In the genomic region with DNA sequence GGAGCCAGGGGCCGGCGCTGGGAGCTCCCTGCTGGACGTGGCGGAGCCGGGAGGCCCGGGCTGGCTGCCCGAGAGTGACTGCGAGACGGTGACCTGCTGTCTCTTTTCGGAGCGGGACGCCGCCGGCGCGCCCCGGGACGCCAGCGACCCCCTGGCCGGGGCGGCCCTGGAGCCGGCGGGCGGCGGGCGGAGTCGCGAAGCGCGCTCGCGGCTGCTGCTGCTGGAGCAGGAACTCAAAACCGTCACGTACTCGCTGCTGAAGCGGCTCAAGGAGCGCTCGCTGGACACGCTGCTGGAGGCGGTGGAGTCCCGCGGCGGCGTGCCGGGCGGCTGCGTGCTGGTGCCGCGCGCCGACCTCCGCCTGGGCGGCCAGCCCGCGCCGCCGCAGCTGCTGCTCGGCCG, we compare ENCODE assay signal across 8 cellular contexts. TPM values are rescaled to one million over a fixed set of nuclear protein-coding genes. Genes with fewer than 3 reads are reported as not detected.
DNase-seq lines count a peak whose midpoint lies in the region; ATAC-seq and TF ChIP-seq lines count a peak whose summit lies in the region.

No MANE protein-coding gene starts in this region.

- peak; percentile 70 for DNase-seq in activated CD8-positive, alpha-beta memory T cell treated with anti-CD3 and anti-CD28 coated beads for 24 hours
- no peak for DNase-seq in activated CD8-positive, alpha-beta memory T cell treated with anti-CD3 and anti-CD28 coated beads, Interleukin-2, amount 50 U/mL, for 4 hours
- DNase-seq in SJSA1 (ENCODE audit: low read depth in 1 of 2, low spot score in 2 of 2), result no peak
- peak; percentile 69 for DNase-seq in sciatic nerve (ENCODE audit: low spot score)
- no peak for DNase-seq in GDM1 (lab: John Stamatoyannopoulos, UW)
- DNase-seq in NAMALWA (ENCODE audit: low spot score), result no peak

- H3K36me3 ChIP-seq in SJSA1, result peaks cover 53% of the 10 kb centered on the region
- no peaks in the 10 kb centered on the region for H3K36me3 ChIP-seq in gastroesophageal sphincter

- TF ChIP-seq EP300 in gastroesophageal sphincter (IDR thresholded peaks at IDR 0.05), result no peak

- H3K4me1 ChIP-seq in SJSA1 (replicated peaks) (peaks cover 62% of the 10 kb centered on the region), gastroesophageal sphincter (peaks cover 0 to 66% (median 19%) of the 10 kb centered on the region in 3 donors)

- H3K27me3 ChIP-seq in SJSA1 (replicated peaks) (no peaks in the 10 kb centered on the region), gastroesophageal sphincter (no peaks in the 10 kb centered on the region)

- no CpG with 5 or more reads among the region's 59 CpGs for WGBS in gastroesophageal sphincter (ENCODE audit: low coverage in 1 of 2), 2 donors

- ATAC-seq in gastroesophageal sphincter, result no peak
- no peak for ATAC-seq in sciatic nerve
- no peak for ATAC-seq in GM18868 (IDR thresholded peaks at IDR 0.05; ENCODE audit: unreplicated experiment)

- peak overlapping the region; percentile 81 for H3K4me3 ChIP-seq in SJSA1
- H3K4me3 ChIP-seq in gastroesophageal sphincter, result peak overlapping the region; percentile 39 to 74

- TF ChIP-seq CTCF in gastroesophageal sphincter (IDR thresholded peaks at IDR 0.05), result no peak

- H3K27ac ChIP-seq in SJSA1 (peak overlapping the region; percentile 36), gastroesophageal sphincter (peak overlapping the region in 3 of 4 donors; percentile 74 to 91 (median 90))

- intact Hi-C loops in sciatic nerve (cut with DNase I), result loop anchor here (2.0 to 5.0 kb wide), 3 partner anchors 69 to 147 kb away; no protein-coding TSS in a partner anchor

- peak in 1 of 2 donors; percentile 34 for TF ChIP-seq POLR2A in gastroesophageal sphincter (IDR thresholded peaks at IDR 0.05)

- no peaks in the 10 kb centered on the region for H3K9me3 ChIP-seq in SJSA1 (replicated peaks)
- no peaks in the 10 kb centered on the region for H3K9me3 ChIP-seq in gastroesophageal sphincter

RNA-seq across cellular contexts. Expression of gene SMAD6, which starts 1.5 kb away (rescaled TPM):
- total RNA-seq in SJSA1 (2014; rRNA removed; shearing (Covaris generic)), result 46.4 and 78.8 TPM in 2 replicates
- 10 to 100 TPM in 3 of 4 donors, 1 to 10 TPM in 1; 9.9 to 11.2 (median 10.9) TPM for total RNA-seq in gastroesophageal sphincter
- total RNA-seq in sciatic nerve, result 62.4 TPM

Comparison
In these comparisons a context has a peak if more than half of its experiments do, and no peak if none do; other contexts are left out.
1. DNase-seq: peak in activated CD8-positive, alpha-beta memory T cell treated with anti-CD3 and anti-CD28 coated beads for 24 hours (single experiment) and sciatic nerve (single experiment); none in activated CD8-positive, alpha-beta memory T cell treated with anti-CD3 and anti-CD28 coated beads, Interleukin-2, amount 50 U/mL, for 4 hours (single experiment), SJSA1 (0 of 2), GDM1 (single experiment) and NAMALWA (single experiment).